In genomic region chr18:7514796-7515440, GRCh38 we compare ENCODE assay signal across 1 cellular context.
TF ChIP-seq lines count a peak whose summit lies in the region.

No MANE protein-coding gene starts in this region.

TF ChIP-seq in GM23338, 12 proteins besides CTCF, POLR2A, EP300 and RAD21:
- TF ChIP-seq ZNF462 (CRISPR knock-in tag; IDR thresholded peaks at IDR 0.05), result no peak
- no peak for TF ChIP-seq ZNF331 (CRISPR knock-in tag; IDR thresholded peaks at IDR 0.05; ENCODE audit: low read depth)
- no peak for TF ChIP-seq JUNB (IDR thresholded peaks at IDR 0.05; ENCODE audit: unreplicated experiment)
- no peak for TF ChIP-seq EZH2 (IDR thresholded peaks at IDR 0.05; ENCODE audit: low read depth, unreplicated experiment)
- TF ChIP-seq NANOG (IDR thresholded peaks at IDR 0.05; ENCODE audit: borderline replicate concordance), result no peak
- TF ChIP-seq STAT1 (IDR thresholded peaks at IDR 0.05; ENCODE audit: unreplicated experiment), result no peak
- no peak for TF ChIP-seq ZNF114 (CRISPR knock-in tag; IDR thresholded peaks at IDR 0.05)
- no peak for TF ChIP-seq POLR2AphosphoS5 (IDR thresholded peaks at IDR 0.05; ENCODE audit: low read depth)
- TF ChIP-seq EZH2phosphoT487 (IDR thresholded peaks at IDR 0.05; ENCODE audit: unreplicated experiment), result no peak
TF ChIP-seq in GM23338: peak in this region for 0.
